Comparison of ENCODE assay signal across 9 cellular contexts in the genomic region with DNA sequence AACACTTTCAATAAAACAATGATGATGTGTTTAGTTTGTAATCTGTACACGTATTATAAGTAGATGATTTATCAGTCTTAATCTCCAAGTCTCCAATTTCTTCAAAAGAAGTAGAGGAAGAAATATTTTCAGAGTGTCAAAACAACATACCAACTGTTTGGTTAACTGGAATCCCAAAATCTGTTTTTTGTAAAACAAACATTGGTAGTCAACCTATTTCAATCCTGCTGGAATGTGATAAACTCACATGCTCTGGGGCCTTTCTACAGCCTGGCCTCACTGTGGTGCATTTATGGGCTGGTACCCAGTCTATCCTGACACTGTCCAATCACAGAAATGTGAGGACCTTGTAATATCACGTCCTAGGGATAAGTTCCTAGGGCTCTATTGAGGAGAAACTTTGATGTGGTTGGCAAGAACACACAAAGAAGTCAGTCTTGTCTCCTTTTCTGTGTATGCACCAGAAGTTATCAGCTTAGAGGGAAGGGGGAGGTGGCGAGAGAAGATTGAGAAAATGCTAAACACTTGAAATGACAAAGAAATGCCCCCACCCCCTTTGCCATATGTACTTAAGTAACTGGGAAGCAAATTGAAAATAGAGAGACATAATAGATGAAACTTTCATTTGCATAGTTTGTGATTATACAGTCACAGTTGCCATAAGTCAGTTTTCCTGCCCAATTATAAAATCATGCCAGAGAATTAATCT. TPM values are rescaled to one million over a fixed set of nuclear protein-coding genes. Genes with fewer than 3 reads are reported as not detected.
A peak's percentile ranks its signal among the peaks of the same experiment; 100 is the strongest.
DNase-seq lines count a peak whose midpoint lies in the region; ATAC-seq and TF ChIP-seq lines count a peak whose summit lies in the region.
"Had no signal": no experiment of that assay in that cellular context is flagged by ENCODE, and none has a peak within 500 bp of the region (broad histone marks: within the 10 kb centered on the region; RNA-seq: fewer than 3 reads in every experiment).

No MANE protein-coding gene starts in this region.

- no peaks in the 10 kb centered on the region for H3K27me3 Mint-ChIP-seq in MCF 10A (ENCODE audit: insufficient read depth, unreplicated experiment)

- TF ChIP-seq CTCF in MCF 10A (IDR thresholded peaks at IDR 0.05; ENCODE audit: unreplicated experiment) (no peak), mammary epithelial cell (conservative IDR thresholded peaks at IDR 0.05 in 1 of 2, IDR thresholded peaks at IDR 0.05 in 1 of 2; ENCODE audit: extremely low read depth in 1 of 2, insufficient read depth in 1 of 2, low read depth in 1 of 2, low read length in 2 of 2) (no peak), Loucy (conservative IDR thresholded peaks at IDR 0.05; ENCODE audit: low read length) (no peak), adrenal gland (IDR thresholded peaks at IDR 0.05) (no peak)

- intact Hi-C loops in MCF 10A (cut with micrococcal nuclease): no loop called here
- intact Hi-C loops in mammary epithelial cell (cut with micrococcal nuclease): no loop called here
- intact Hi-C loops in adrenal gland (cut with DNase I): no loop called here

- POLR2A ChIA-PET in MCF 10A (lab: Yijun Ruan, JAX): interaction anchor here (0.7 to 4.8 kb wide), 3 partner anchors 10 to 212 kb away, joined by 3 to 31 read pairs (median 4); no protein-coding TSS in a partner anchor

- no peak overlapping the region for H3K27ac Mint-ChIP-seq in MCF 10A (ENCODE audit: low read depth, unreplicated experiment)

- H2AFZ ChIP-seq in mammary epithelial cell (ENCODE audit: low read depth, low read length) (no peak overlapping the region), Loucy (ENCODE audit: low read length) (peak overlapping the region; percentile 24; the same call in 1 of the 2 replicates)

- no peaks in the 10 kb centered on the region for H3K9me3 Mint-ChIP-seq in MCF 10A (ENCODE audit: unreplicated experiment)

- H3K27me3 ChIP-seq in mammary epithelial cell (ENCODE audit: insufficient read depth, low read length): no peaks in the 10 kb centered on the region
- no peaks in the 10 kb centered on the region for H3K27me3 ChIP-seq in Loucy (ENCODE audit: insufficient read depth, low read length, poor library complexity, severe bottlenecking)
- no peaks in the 10 kb centered on the region for H3K27me3 ChIP-seq in skeletal muscle satellite cell (ENCODE audit: control insufficient read depth, insufficient read depth, low read length)
- no peaks in the 10 kb centered on the region for H3K27me3 ChIP-seq in adrenal gland

- 67% methylated on average over 3 of the region's 3 CpGs for WGBS in mammary epithelial cell (ENCODE audit: low coverage, missing lambda C conversion rate)
- WGBS in adrenal gland, 4 donors: 76 to 81% (median 78%) methylated on average over 3 of the region's 3 CpGs

- H3K27ac ChIP-seq in mammary epithelial cell (ENCODE audit: insufficient read depth, low read depth, low read length): no peak overlapping the region
- no peak overlapping the region for H3K27ac ChIP-seq in adrenal gland
- H3K27ac ChIP-seq: C4-2B had no signal

- ATAC-seq in HG02759 (IDR thresholded peaks at IDR 0.05; ENCODE audit: unreplicated experiment): peak; percentile 43

- DNase-seq in MCF 10A (ENCODE audit: unreplicated experiment) (no peak), mammary epithelial cell (no peak), NCI-H146 (lab: John Stamatoyannopoulos, UW) (no peak), HUDEP-2 (lab: John Stamatoyannopoulos, UW; ENCODE audit: unreplicated experiment in 76 of 76) (no peak), adrenal gland (no peak)

- H3K9me3 ChIP-seq in mammary epithelial cell (replicated peaks; ENCODE audit: insufficient read depth, low read length): no peaks in the 10 kb centered on the region
- H3K9me3 ChIP-seq in Loucy (ENCODE audit: insufficient read depth, low read depth, low read length): no peaks in the 10 kb centered on the region
- no peaks in the 10 kb centered on the region for H3K9me3 ChIP-seq in skeletal muscle satellite cell (replicated peaks; ENCODE audit: low read length)
- H3K9me3 ChIP-seq in adrenal gland (replicated peaks in 1 of 3): no peaks in the 10 kb centered on the region

- H3K36me3 Mint-ChIP-seq in MCF 10A (ENCODE audit: insufficient read depth, unreplicated experiment): no peaks in the 10 kb centered on the region

- H3K4me1 Mint-ChIP-seq in MCF 10A (ENCODE audit: insufficient read depth, unreplicated experiment): peaks cover 9% of the 10 kb centered on the region

- no peaks in the 10 kb centered on the region for H3F3A ChIP-seq in Loucy (ENCODE audit: low read depth)

- no peaks in the 10 kb centered on the region for H3K36me3 ChIP-seq in mammary epithelial cell (ENCODE audit: insufficient read depth, low read length)
- no peaks in the 10 kb centered on the region for H3K36me3 ChIP-seq in Loucy (ENCODE audit: insufficient read depth, low read length)
- no peaks in the 10 kb centered on the region for H3K36me3 ChIP-seq in skeletal muscle satellite cell (ENCODE audit: insufficient read depth, low read length)
- H3K36me3 ChIP-seq in adrenal gland (replicated peaks in 1 of 2): no peaks in the 10 kb centered on the region

- CTCF ChIA-PET in MCF 10A (lab: Yijun Ruan, JAX): interaction anchor here (1.1 to 11.0 kb wide), 5 partner anchors 9 to 272 kb away, joined by 3 to 101 read pairs (median 6); no protein-coding TSS in a partner anchor
- CTCF ChIA-PET in mammary epithelial cell (lab: Charles Lee; ENCODE audit: low non-redundant PET): interaction anchor here (0.6 kb wide), 1 partner anchor 14 kb away, joined by 3 read pairs; no protein-coding TSS in a partner anchor

- dilution Hi-C loops in mammary epithelial cell (cut with HindIII; ENCODE audit: low sequenced_read_pairs): loop anchor here (25.0 kb wide), 1 partner anchor 292 kb away; the partner anchor contains the start of gene RBM45

- no peak overlapping the region for H3K4me3 ChIP-seq in mammary epithelial cell (replicated peaks in 1 of 3; ENCODE audit: insufficient read depth in 1 of 3, low read depth in 2 of 3, low read length in 3 of 3)
- peak overlapping the region; percentile 16 for H3K4me3 ChIP-seq in Loucy (ENCODE audit: low read length, poor library complexity, severe bottlenecking)
- H3K4me3 ChIP-seq in skeletal muscle satellite cell (ENCODE audit: low read length): peak overlapping the region; percentile 8
- no peak overlapping the region for H3K4me3 ChIP-seq in adrenal gland

- H3K9me2 ChIP-seq in Loucy (replicated peaks; ENCODE audit: low read depth, low read length): no peaks in the 10 kb centered on the region

- H3K4me2 ChIP-seq in mammary epithelial cell (ENCODE audit: insufficient read depth, low read depth, low read length) (no peak overlapping the region), Loucy (ENCODE audit: low read depth, low read length, poor library complexity, severe bottlenecking) (peak overlapping the region; percentile 29), skeletal muscle satellite cell (ENCODE audit: low read length) (peak overlapping the region; percentile 65)

- H4K20me1 ChIP-seq in mammary epithelial cell (ENCODE audit: insufficient read depth, low read length) (no peaks in the 10 kb centered on the region), Loucy (ENCODE audit: insufficient read depth, low read length, poor library complexity, severe bottlenecking) (no peaks in the 10 kb centered on the region)

- in situ Hi-C loops in mammary epithelial cell (cut with MboI; ENCODE audit: low sequenced_read_pairs in 2 of 2): no loop called here

- H3K9ac ChIP-seq in mammary epithelial cell (ENCODE audit: insufficient read depth, low read length) (no peak overlapping the region), Loucy (ENCODE audit: low read depth, low read length, poor library complexity, severe bottlenecking) (peak overlapping the region; percentile 0), skeletal muscle satellite cell (ENCODE audit: low read depth, low read length) (peak overlapping the region; percentile 44)

- BruUV-seq in MCF 10A (replicated peaks; lab: Mats Ljungman, UMichigan) (TSS peak; percentile 29), mammary epithelial cell (replicated peaks; lab: Mats Ljungman, UMichigan) (no TSS peak)

- H3K4me1 ChIP-seq in mammary epithelial cell (ENCODE audit: insufficient read depth, low read length) (no peaks in the 10 kb centered on the region), Loucy (ENCODE audit: insufficient read depth, low read length, poor library complexity, severe bottlenecking) (peaks cover 17% of the 10 kb centered on the region), skeletal muscle satellite cell (ENCODE audit: control insufficient read depth, insufficient read depth, low read length) (peaks cover 18% of the 10 kb centered on the region), adrenal gland (replicated peaks in 1 of 2) (no peaks in the 10 kb centered on the region)

- no peaks in the 10 kb centered on the region for H3K79me2 ChIP-seq in mammary epithelial cell (ENCODE audit: insufficient read depth, low read length)
- H3K79me2 ChIP-seq in Loucy (ENCODE audit: insufficient read depth, low read length): no peaks in the 10 kb centered on the region

- H3K4me3 Mint-ChIP-seq in MCF 10A (ENCODE audit: unreplicated experiment): no peak overlapping the region

- TF ChIP-seq POLR2A in adrenal gland (IDR thresholded peaks at IDR 0.05): no peak

RNA-seq across cellular contexts. Expression of gene PRKRA, which starts 47.1 kb away (rescaled TPM):
- total RNA-seq in MCF 10A (2022): 51.4 and 58.9 TPM in 2 replicates
- 10 to 100 TPM; 49.0 to 66.8 TPM for total RNA-seq in mammary epithelial cell
- polyA plus RNA-seq in mammary epithelial cell: 28.2 TPM
- polyA minus RNA-seq in mammary epithelial cell: 46.2 TPM
- total RNA-seq in skeletal muscle satellite cell (2012; rRNA removed): 41.1 and 46.3 TPM in 2 replicates
- total RNA-seq in adrenal gland: 10 to 100 TPM; 34.5 to 54.4 (median 42.3) TPM
- polyA plus RNA-seq in adrenal gland: 10 to 100 TPM; 33.5 to 55.2 (median 38.9) TPM

RNA-seq across cellular contexts. Expression of gene PJVK, which starts 47.4 kb away (rescaled TPM):
- total RNA-seq in MCF 10A (2022) (7.4 and 10.4 TPM in 2 replicates), mammary epithelial cell (1 to 10 TPM; 1.3 to 4.3 TPM), adrenal gland (1 to 10 TPM in 6 of 8 donors, under 1 TPM in 1, not detected in 1; 0.70 to 4.8 (median 2.9) TPM)
- polyA plus RNA-seq in mammary epithelial cell (0.56 TPM), adrenal gland (10 to 100 TPM in 2 of 3 donors, 1 to 10 TPM in 1; 3.2 to 19.6 (median 11.6) TPM)
- not detected for polyA minus RNA-seq in mammary epithelial cell
- 0.25 and 0.87 TPM in 2 replicates for total RNA-seq in skeletal muscle satellite cell (2012; rRNA removed)

Comparison
In these comparisons a context has a peak if more than half of its experiments do, and no peak if none do; other contexts are left out.
1. H3K4me3 ChIP-seq: peak in Loucy (single experiment) and skeletal muscle satellite cell (single experiment); none in mammary epithelial cell (0 of 3) and adrenal gland (0 of 4).